ENCODE assay signal across 10 cellular contexts in genomic region chrX:93874554-93874953, GRCh38.
DNase-seq lines count a peak whose midpoint lies in the region; ATAC-seq, FAIRE-seq and TF ChIP-seq lines count a peak whose summit lies in the region.
"Had no signal": no experiment of that assay in that cellular context is flagged by ENCODE, and none has a peak within 500 bp of the region (broad histone marks: within the 10 kb centered on the region; RNA-seq: fewer than 3 reads in every experiment).

No MANE protein-coding gene starts in this region.

- H3K4me3 ChIP-seq in ascending aorta: no peak overlapping the region
- H3K4me3 ChIP-seq in lower lobe of right lung: no peak overlapping the region
- H3K4me3 ChIP-seq: tibial artery had no signal

- H3K9me3 ChIP-seq in ascending aorta (no peaks in the 10 kb centered on the region), lower lobe of right lung (no peaks in the 10 kb centered on the region)

- no peaks in the 10 kb centered on the region for H3K27me3 ChIP-seq in ascending aorta
- no peaks in the 10 kb centered on the region for H3K27me3 ChIP-seq in lower lobe of right lung (ENCODE audit: low read depth)
- H3K27me3 ChIP-seq: tibial artery had no signal

- DNase-seq in D721Med (ENCODE audit: insufficient read length, low spot score): no peak
- DNase-seq in ascending aorta (ENCODE audit: low spot score in 2 of 2): no peak
- DNase-seq in lower lobe of right lung: no peak
- DNase-seq in activated CD4-positive, alpha-beta T cell treated with anti-CD3 and anti-CD28 coated beads, Interleukin-2, amount 50 U/mL, for 4 hours: no peak
- DNase-seq in COR-L47 (lab: John Stamatoyannopoulos, UW): no peak
- DNase-seq: aorta, tibial artery had no signal

- no peak overlapping the region for H3K27ac ChIP-seq in ascending aorta
- H3K27ac ChIP-seq in lower lobe of right lung: no peak overlapping the region
- H3K27ac ChIP-seq: tibial artery had no signal

- H3K4me1 ChIP-seq in ascending aorta (no peaks in the 10 kb centered on the region), lower lobe of right lung (no peaks in the 10 kb centered on the region)
- H3K4me1 ChIP-seq: tibial artery had no signal

- ATAC-seq in lower lobe of right lung (peak in 1 of 2 donors; percentile 45), HG03521 (IDR thresholded peaks at IDR 0.05; ENCODE audit: unreplicated experiment) (no peak), GM18870 (IDR thresholded peaks at IDR 0.05; ENCODE audit: unreplicated experiment) (no peak)

- peak; percentile 59 for TF ChIP-seq RAD21 in Ishikawa (IDR thresholded peaks at IDR 0.05; ENCODE audit: low read depth)

- TF ChIP-seq CTCF in D721Med (IDR thresholded peaks at IDR 0.05; ENCODE audit: insufficient read depth, missing control alignments) (peak; percentile 36), ascending aorta (IDR thresholded peaks at IDR 0.05) (peak in 2 of 3 experiments; percentile 18 to 32), lower lobe of right lung (IDR thresholded peaks at IDR 0.05) (peak; percentile 22)

- no peak for TF ChIP-seq EP300 in Ishikawa (IDR thresholded peaks at IDR 0.05; ENCODE audit: borderline replicate concordance)

- FAIRE-seq in D721Med (lab: Jason Lieb, UNC): peak; percentile 86

- H3K36me3 ChIP-seq in ascending aorta: no peaks in the 10 kb centered on the region
- H3K36me3 ChIP-seq in lower lobe of right lung: no peaks in the 10 kb centered on the region
- H3K36me3 ChIP-seq: tibial artery had no signal

- intact Hi-C loops in ascending aorta (cut with DNase I) (no loop called here), lower lobe of right lung (cut with DNase I) (no loop called here)

TF ChIP-seq in Ishikawa, 13 proteins besides CTCF, POLR2A, EP300 and RAD21:
- no peak for TF ChIP-seq TEAD4 (IDR thresholded peaks at IDR 0.05)
- no peak for TF ChIP-seq YY1 (IDR thresholded peaks at IDR 0.05; ENCODE audit: low read depth)
- no peak for TF ChIP-seq REST (IDR thresholded peaks at IDR 0.05; ENCODE audit: low read depth)
- no peak for TF ChIP-seq CEBPB (IDR thresholded peaks at IDR 0.05)
- TF ChIP-seq NFIC (IDR thresholded peaks at IDR 0.05): no peak
- no peak for TF ChIP-seq MAX (IDR thresholded peaks at IDR 0.05)
- no peak for TF ChIP-seq USF1 (IDR thresholded peaks at IDR 0.05)
- TF ChIP-seq FOXM1 (IDR thresholded peaks at IDR 0.05; ENCODE audit: borderline replicate concordance, low read depth): no peak
